Comparison of ENCODE assay signal across 14 cellular contexts in the genomic region with DNA sequence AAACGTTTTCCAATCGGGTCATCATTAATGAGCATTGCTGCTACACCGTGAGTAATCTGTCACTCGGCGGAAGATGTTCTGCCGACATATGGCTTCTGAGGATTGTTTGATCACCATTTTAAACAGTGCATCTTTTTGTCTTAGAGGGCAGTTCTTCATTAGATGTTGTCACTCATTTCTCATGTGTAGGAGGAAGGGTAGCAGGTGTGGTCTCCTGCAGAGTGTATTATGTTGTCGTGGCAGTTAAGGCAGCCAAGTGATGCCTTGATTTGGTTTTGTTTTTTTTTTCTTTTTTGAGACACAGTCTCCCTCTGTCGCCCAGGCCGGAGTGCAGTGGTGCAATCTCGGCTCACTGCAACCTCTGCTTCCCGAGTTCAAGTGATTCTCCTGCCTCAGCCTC. TPM values are rescaled to one million over a fixed set of nuclear protein-coding genes. Genes with fewer than 3 reads are reported as not detected.
DNase-seq lines count a peak whose midpoint lies in the region; ATAC-seq and TF ChIP-seq lines count a peak whose summit lies in the region.
"Had no signal": no experiment of that assay in that cellular context is flagged by ENCODE, and none has a peak within 500 bp of the region (broad histone marks: within the 10 kb centered on the region; RNA-seq: fewer than 3 reads in every experiment).

No MANE protein-coding gene starts in this region.

- DNase-seq in G401 (ENCODE audit: low spot score) (peak; percentile 86), NCI-H2081 (lab: John Stamatoyannopoulos, UW) (peak; percentile 46 to 78), WTC11 (ENCODE audit: low spot score) (no peak), endodermal cell (no peak), SKM-1 treated with dmso at 0.1 percent for 144 hours (lab: John Stamatoyannopoulos, UW; ENCODE audit: unreplicated experiment) (no peak), NCI-H2029 treated with DMSO at 0.1 percent for 48 hours (lab: John Stamatoyannopoulos, UW) (no peak)
- DNase-seq in naive thymus-derived CD8-positive, alpha-beta T cell: no peak
- DNase-seq: H9, NCI-H1436 treated with DMSO at 0.1 percent for 48 hours, NCI-H774, SK-N-SH had no signal

- peaks cover 41% of the 10 kb centered on the region for H3K36me3 Mint-ChIP-seq in WTC11
- peaks cover 52% of the 10 kb centered on the region for H3K36me3 Mint-ChIP-seq in endodermal cell (ENCODE audit: low read depth)
- peaks cover 5 to 55% (median 39%) of the 10 kb centered on the region in 3 donors for H3K36me3 Mint-ChIP-seq in naive thymus-derived CD8-positive, alpha-beta T cell

- no peak for ATAC-seq in WTC11
- ATAC-seq in naive thymus-derived CD8-positive, alpha-beta T cell: no peak
- ATAC-seq: HepG2, Panc1, Right ventricle myocardium inferior had no signal

- H3K4me3 Mint-ChIP-seq in WTC11: no peak overlapping the region
- no peak overlapping the region for H3K4me3 Mint-ChIP-seq in endodermal cell
- H3K4me3 Mint-ChIP-seq in naive thymus-derived CD8-positive, alpha-beta T cell: no peak overlapping the region
- H3K4me3 Mint-ChIP-seq: H9 had no signal

- no peaks in the 10 kb centered on the region for H3K4me1 ChIP-seq in endodermal cell (ENCODE audit: control insufficient read depth, insufficient read depth, low read length)

- H3K27me3 ChIP-seq in endodermal cell (ENCODE audit: control insufficient read depth, insufficient read depth, low read length, poor library complexity, severe bottlenecking): no peaks in the 10 kb centered on the region

- H3K4me3 ChIP-seq in endodermal cell (ENCODE audit: low read length): no peak overlapping the region

- H3K27me3 Mint-ChIP-seq in WTC11 (ENCODE audit: low read depth) (no peaks in the 10 kb centered on the region), endodermal cell (ENCODE audit: insufficient read depth) (no peaks in the 10 kb centered on the region)
- no peaks in the 10 kb centered on the region for H3K27me3 Mint-ChIP-seq in naive thymus-derived CD8-positive, alpha-beta T cell

- no peak overlapping the region for H3K9ac ChIP-seq in endodermal cell (ENCODE audit: extremely low read depth, low read length, poor library complexity, severe bottlenecking)
- H3K9ac ChIP-seq: SK-N-SH had no signal

- CTCF ChIA-PET in WTC11 (lab: Charles Lee): no interaction called here

- 93 to 94% methylated on average over 8 to 11 of the region's 11 CpGs for WGBS in endodermal cell (ENCODE audit: insufficient coverage in 1 of 2, insufficient read length in 1 of 2), 2 experiments

- H3K4me1 Mint-ChIP-seq in WTC11 (peaks cover 9% of the 10 kb centered on the region; the same call in 1 of the 2 replicates), endodermal cell (no peaks in the 10 kb centered on the region)
- H3K4me1 Mint-ChIP-seq in naive thymus-derived CD8-positive, alpha-beta T cell: peaks cover 19 to 31% (median 28%) of the 10 kb centered on the region in 4 donors
- H3K4me1 Mint-ChIP-seq: H9 had no signal

- no peaks in the 10 kb centered on the region for H3K9me3 Mint-ChIP-seq in WTC11
- no peaks in the 10 kb centered on the region for H3K9me3 Mint-ChIP-seq in endodermal cell
- no peaks in the 10 kb centered on the region for H3K9me3 Mint-ChIP-seq in naive thymus-derived CD8-positive, alpha-beta T cell
- H3K9me3 Mint-ChIP-seq: H9 had no signal

- H3K27ac Mint-ChIP-seq in WTC11: peak overlapping the region; percentile 54; the same call in 1 of the 2 replicates
- no peak overlapping the region for H3K27ac Mint-ChIP-seq in endodermal cell
- peak overlapping the region in 2 of 10 donors; percentile 0 to 65 for H3K27ac Mint-ChIP-seq in naive thymus-derived CD8-positive, alpha-beta T cell

- POLR2A ChIA-PET in WTC11 (lab: Charles Lee): no interaction called here
- POLR2A ChIA-PET in naive thymus-derived CD8-positive, alpha-beta T cell (lab: Charles Lee): no interaction called here

- peak overlapping the region; percentile 66 for H3K27ac ChIP-seq in endodermal cell (ENCODE audit: low read depth, low read length)

- H3K9me3 ChIP-seq in endodermal cell (ENCODE audit: control insufficient read depth, low read length): no peaks in the 10 kb centered on the region
- H3K9me3 ChIP-seq: SK-N-SH had no signal

- in situ Hi-C loops in G401 (cut with HindIII; ENCODE audit: low sequenced_read_pairs): no loop called here

- peaks cover 41% of the 10 kb centered on the region for H3K36me3 ChIP-seq in endodermal cell (ENCODE audit: control insufficient read depth, insufficient read depth, low read length)

- no peak for TF ChIP-seq CTCF in WTC11 (IDR thresholded peaks at IDR 0.05)
- TF ChIP-seq CTCF in endodermal cell (conservative IDR thresholded peaks at IDR 0.05): no peak

TF ChIP-seq in WTC11, 78 proteins besides CTCF, POLR2A, EP300 and RAD21 (continues in another document):
- no peak for TF ChIP-seq PREB (CRISPR knock-in tag; IDR thresholded peaks at IDR 0.05; ENCODE audit: borderline replicate concordance)
- TF ChIP-seq, protein P1, sequence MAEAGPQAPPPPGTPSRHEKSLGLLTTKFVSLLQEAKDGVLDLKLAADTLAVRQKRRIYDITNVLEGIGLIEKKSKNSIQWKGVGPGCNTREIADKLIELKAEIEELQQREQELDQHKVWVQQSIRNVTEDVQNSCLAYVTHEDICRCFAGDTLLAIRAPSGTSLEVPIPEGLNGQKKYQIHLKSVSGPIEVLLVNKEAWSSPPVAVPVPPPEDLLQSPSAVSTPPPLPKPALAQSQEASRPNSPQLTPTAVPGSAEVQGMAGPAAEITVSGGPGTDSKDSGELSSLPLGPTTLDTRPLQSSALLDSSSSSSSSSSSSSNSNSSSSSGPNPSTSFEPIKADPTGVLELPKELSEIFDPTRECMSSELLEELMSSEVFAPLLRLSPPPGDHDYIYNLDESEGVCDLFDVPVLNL (CRISPR knock-in tag; IDR thresholded peaks at IDR 0.05; ENCODE audit: borderline replicate concordance, low read depth): no peak
- TF ChIP-seq MXD4 (CRISPR knock-in tag; IDR thresholded peaks at IDR 0.05; ENCODE audit: borderline replicate concordance): no peak
- no peak for TF ChIP-seq HMGXB4 (CRISPR knock-in tag; IDR thresholded peaks at IDR 0.05)
- TF ChIP-seq, protein P2, sequence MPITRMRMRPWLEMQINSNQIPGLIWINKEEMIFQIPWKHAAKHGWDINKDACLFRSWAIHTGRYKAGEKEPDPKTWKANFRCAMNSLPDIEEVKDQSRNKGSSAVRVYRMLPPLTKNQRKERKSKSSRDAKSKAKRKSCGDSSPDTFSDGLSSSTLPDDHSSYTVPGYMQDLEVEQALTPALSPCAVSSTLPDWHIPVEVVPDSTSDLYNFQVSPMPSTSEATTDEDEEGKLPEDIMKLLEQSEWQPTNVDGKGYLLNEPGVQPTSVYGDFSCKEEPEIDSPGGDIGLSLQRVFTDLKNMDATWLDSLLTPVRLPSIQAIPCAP (CRISPR knock-in tag; IDR thresholded peaks at IDR 0.05): no peak
- no peak for TF ChIP-seq JAZF1 (CRISPR knock-in tag; IDR thresholded peaks at IDR 0.05)
- no peak for TF ChIP-seq ZNF219 (CRISPR knock-in tag; IDR thresholded peaks at IDR 0.05; ENCODE audit: borderline replicate concordance)
- TF ChIP-seq GTF2I (CRISPR knock-in tag; conservative IDR thresholded peaks at IDR 0.05): no peak
- TF ChIP-seq CBFB (CRISPR knock-in tag; IDR thresholded peaks at IDR 0.05; ENCODE audit: low read depth): no peak
- TF ChIP-seq EMX1 (CRISPR knock-in tag; IDR thresholded peaks at IDR 0.05): no peak
- no peak for TF ChIP-seq CDX4 (CRISPR knock-in tag; IDR thresholded peaks at IDR 0.05; ENCODE audit: borderline replicate concordance)
- no peak for TF ChIP-seq TCF7 (CRISPR knock-in tag; IDR thresholded peaks at IDR 0.05; ENCODE audit: low read depth)
- TF ChIP-seq SP1 (CRISPR knock-in tag; conservative IDR thresholded peaks at IDR 0.05): no peak

RNA-seq across cellular contexts. Expression of gene SEC14L1, which starts 50.5 kb away (rescaled TPM):
- total RNA-seq in G401 (2014; rRNA removed; shearing (Covaris generic)): 48.1 and 58.3 TPM in 2 replicates
- total RNA-seq in WTC11 (2021): 77.2 to 82.8 TPM (median 81.0 TPM) in 3 replicates
- total RNA-seq in endodermal cell: 10 to 100 TPM; 77.0 to 87.4 TPM
- 104 TPM for polyA plus RNA-seq in endodermal cell (2013, experiment 1 of 2)
- 90.5 TPM for polyA plus RNA-seq in endodermal cell (2013, experiment 2 of 2)
- total RNA-seq in naive thymus-derived CD8-positive, alpha-beta T cell: 10 to 100 TPM; 26.5 to 32.9 TPM
- 1 to 10 TPM; 7.7 to 9.5 (median 8.9) TPM for polyA plus RNA-seq in naive thymus-derived CD8-positive, alpha-beta T cell

Comparison
In these comparisons a context has a peak if more than half of its experiments do, and no peak if none do; other contexts are left out.
1. DNase-seq: peak in G401 (single experiment) and NCI-H2081 (2 of 2); none in WTC11 (single experiment), endodermal cell (single experiment), naive thymus-derived CD8-positive, alpha-beta T cell (0 of 10), SKM-1 treated with dmso at 0.1 percent for 144 hours (single experiment) and NCI-H2029 treated with DMSO at 0.1 percent for 48 hours (single experiment).